17 cellular contexts compared by ENCODE assay signal in the genomic region with DNA sequence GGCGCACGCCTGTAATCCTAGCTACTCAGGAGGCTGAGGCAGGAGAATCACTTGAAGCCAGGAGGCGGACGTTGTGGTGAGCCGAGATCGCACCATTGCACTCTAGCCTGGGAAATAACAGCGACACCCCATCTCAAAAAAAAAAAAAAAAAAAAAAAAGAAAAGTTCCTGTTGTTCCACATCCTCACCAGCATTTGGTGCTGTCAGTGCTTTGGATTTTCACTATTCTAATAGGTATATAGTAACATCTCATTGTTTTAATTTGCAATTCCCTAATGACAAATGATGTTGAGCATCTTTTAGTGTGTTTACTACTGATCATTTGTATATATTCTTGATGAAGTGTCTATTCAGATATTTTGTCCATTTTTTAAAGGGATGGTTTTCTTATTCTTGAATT. TPM values are rescaled to one million over a fixed set of nuclear protein-coding genes. Genes with fewer than 3 reads are reported as not detected.
DNase-seq lines count a peak whose midpoint lies in the region; ATAC-seq, FAIRE-seq and TF ChIP-seq lines count a peak whose summit lies in the region.
"Had no signal": no experiment of that assay in that cellular context is flagged by ENCODE, and none has a peak within 500 bp of the region (broad histone marks: within the 10 kb centered on the region; RNA-seq: fewer than 3 reads in every experiment).

No MANE protein-coding gene starts in this region.

- H3K27ac ChIP-seq in GM12878 (ENCODE audit: control insufficient read depth, insufficient read depth) (no peak overlapping the region), mesendoderm (ENCODE audit: low read depth, low read length) (no peak overlapping the region), suprapubic skin (no peak overlapping the region)

- no peak overlapping the region for H3K23ac ChIP-seq in mesendoderm (ENCODE audit: low read length)

- no peaks in the 10 kb centered on the region for H3K79me1 ChIP-seq in mesendoderm (ENCODE audit: low read length)

- H3K4me2 ChIP-seq in GM12878 (ENCODE audit: control insufficient read depth, insufficient read depth) = no peak overlapping the region
- no peak overlapping the region for H3K4me2 ChIP-seq in mesendoderm (ENCODE audit: low read length)
- H3K4me2 ChIP-seq: GM23338 had no signal

- no peak overlapping the region for H3K4ac ChIP-seq in mesendoderm (ENCODE audit: low read depth, low read length)

- no peak overlapping the region for H3K27ac Mint-ChIP-seq in HFFc6
- H3K27ac Mint-ChIP-seq: B cell; CD4-positive, alpha-beta T cell; GM23338 had no signal

- DNase-seq in HFFc6 = no peak
- DNase-seq in GM12878 (ENCODE audit: low read depth, low spot score) = no peak
- DNase-seq in mesendoderm = peak; percentile 2
- DNase-seq in activated CD4-positive, alpha-beta T cell treated with anti-CD3 and anti-CD28 coated beads, Interleukin-2, amount 50 U/mL, for 4 hours = no peak
- DNase-seq in suprapubic skin (ENCODE audit: low spot score in 2 of 2) = no peak
- DNase-seq: C1 segment of cervical spinal cord; Calu3; CD4-positive, alpha-beta T cell; DMS 273 treated with DMSO at 0.1 percent for 48 hours; H7 had no signal

- H3K9me3 Mint-ChIP-seq in HFFc6 = no peaks in the 10 kb centered on the region
- H3K9me3 Mint-ChIP-seq: CD4-positive, alpha-beta T cell; GM23338 had no signal

- H2BK5ac ChIP-seq in mesendoderm (ENCODE audit: low read length) = no peak overlapping the region

- H3K56ac ChIP-seq in mesendoderm (ENCODE audit: low read length) = no peak overlapping the region

- WGBS in GM12878 (ENCODE audit: insufficient coverage, insufficient replicate concordance, low lambda C conversion rate, missing lambda C conversion rate) = 98% methylated on average over 6 of the region's 7 CpGs
- WGBS in mesendoderm (ENCODE audit: extremely low coverage, insufficient coverage, low lambda C conversion rate) = no CpG with 5 or more reads among the region's 7 CpGs
- WGBS in suprapubic skin = 98% methylated on average over 7 of the region's 7 CpGs

- ATAC-seq in GM12878 (no peak), HG02852 (IDR thresholded peaks at IDR 0.05; ENCODE audit: unreplicated experiment) (no peak)
- ATAC-seq: GM23338, HepG2 had no signal

- no peak overlapping the region for H2AK5ac ChIP-seq in mesendoderm (ENCODE audit: low read length)

- H2BK120ac ChIP-seq in mesendoderm (ENCODE audit: low read depth, low read length) = no peak overlapping the region

- no peak overlapping the region for H2AFZ ChIP-seq in GM12878 (ENCODE audit: control insufficient read depth, low read depth, low read length)
- H2AFZ ChIP-seq: GM23338 had no signal

- H3K18ac ChIP-seq in mesendoderm (ENCODE audit: low read length) = no peak overlapping the region

- peak; percentile 3 for FAIRE-seq in A204.1 (lab: Jason Lieb, UNC)
- FAIRE-seq in GM12878 (lab: Jason Lieb, UNC) = no peak
- FAIRE-seq: GM12892, HepG2, HTR-8/SVneo had no signal

- H3K4me3 ChIP-seq in GM12878 = no peak overlapping the region
- H3K4me3 ChIP-seq in mesendoderm (ENCODE audit: low read length) = no peak overlapping the region
- no peak overlapping the region for H3K4me3 ChIP-seq in suprapubic skin
- H3K4me3 ChIP-seq: GM23338 had no signal

- in situ Hi-C loops in GM12878 (cut with MboI) = no loop called here

- CTCF ChIA-PET in GM12878 (lab: Yijun Ruan, JAX) = interaction anchor here (1.0 kb wide), 1 partner anchor 122 kb away, joined by 3 read pairs; no protein-coding TSS in a partner anchor

- TF ChIP-seq EP300 in GM12878 (IDR thresholded peaks at IDR 0.05; ENCODE audit: borderline replicate concordance in 1 of 2, control insufficient read depth in 1 of 2, low read depth in 2 of 2, low read length in 2 of 2) (no peak), suprapubic skin (IDR thresholded peaks at IDR 0.05) (no peak)

- H3K27me3 Mint-ChIP-seq in HFFc6 (ENCODE audit: insufficient read depth) = no peaks in the 10 kb centered on the region
- H3K27me3 Mint-ChIP-seq: B cell; CD4-positive, alpha-beta T cell had no signal

- SMC1A ChIA-PET in GM12878 (lab: Charles Lee; ENCODE audit: uncharacterized antibody, unreplicated experiment) = no interaction called here

- intact Hi-C loops in GM12878 (cut with micrococcal nuclease; ENCODE audit: unreplicated experiment) = no loop called here

- H3K27me3 ChIP-seq in GM12878 (replicated peaks in 1 of 2; ENCODE audit: control insufficient read depth in 2 of 2, insufficient read depth in 2 of 2, low read length in 1 of 2) (no peaks in the 10 kb centered on the region), mesendoderm (ENCODE audit: insufficient read depth, low read length, poor library complexity) (no peaks in the 10 kb centered on the region), suprapubic skin (no peaks in the 10 kb centered on the region)

- TSS peak; percentile 27 for BruUV-seq in GM12878 (replicated peaks; lab: Mats Ljungman, UMichigan)

- H3K36me3 Mint-ChIP-seq in HFFc6 (ENCODE audit: low read depth) = peaks cover 13% of the 10 kb centered on the region; the same call in 1 of the 2 replicates

- H3K36me3 ChIP-seq in GM12878 (ENCODE audit: control insufficient read depth in 2 of 2, insufficient read depth in 2 of 2, low read length in 1 of 2) (no peaks in the 10 kb centered on the region; a peak in 2 of 4 replicates), mesendoderm (ENCODE audit: control insufficient read depth, insufficient read depth, low read length) (no peaks in the 10 kb centered on the region), suprapubic skin (peaks cover 45% of the 10 kb centered on the region)

- POLR2A ChIA-PET in GM12878 (lab: Charles Lee) = no interaction called here

- RAD21 ChIA-PET in GM12878 (lab: Charles Lee; ENCODE audit: unreplicated experiment) = no interaction called here

- H2BK15ac ChIP-seq in mesendoderm (replicated peaks; ENCODE audit: low read depth) = no peak overlapping the region

- H4K20me1 ChIP-seq in GM12878 (ENCODE audit: control insufficient read depth, insufficient read depth) = no peaks in the 10 kb centered on the region

- H3K4me1 ChIP-seq in GM12878 (ENCODE audit: control insufficient read depth, insufficient read depth, low read length) (no peaks in the 10 kb centered on the region), mesendoderm (ENCODE audit: control insufficient read depth, low read depth, low read length) (no peaks in the 10 kb centered on the region), suprapubic skin (no peaks in the 10 kb centered on the region)

- no peak for TF ChIP-seq RAD21 in GM12878 (IDR thresholded peaks at IDR 0.05; ENCODE audit: insufficient read depth, low read depth, low read length)

- TF ChIP-seq POLR2A in GM12878 (IDR thresholded peaks at IDR 0.05; ENCODE audit: low read depth, low read length) (no peak), suprapubic skin (IDR thresholded peaks at IDR 0.05) (no peak)

- H3K4me3 Mint-ChIP-seq in HFFc6 = no peak overlapping the region
- H3K4me3 Mint-ChIP-seq: B cell; CD4-positive, alpha-beta T cell; GM23338 had no signal

- H3K79me2 ChIP-seq in GM12878 (ENCODE audit: control insufficient read depth, insufficient read depth, low read length) (no peaks in the 10 kb centered on the region; the same call in none of the 2 replicates), mesendoderm (ENCODE audit: control insufficient read depth, insufficient read depth, low read length) (no peaks in the 10 kb centered on the region)

- peak; percentile 22; the same call in 1 of the 2 replicates for TF ChIP-seq CTCF in HFFc6 (IDR thresholded peaks at IDR 0.05)
- no peak for TF ChIP-seq CTCF in GM12878 (IDR thresholded peaks at IDR 0.05 in 2 of 3, conservative IDR thresholded peaks at IDR 0.05 in 1 of 3; ENCODE audit: control insufficient read depth in 2 of 3, extremely low read depth in 1 of 3, insufficient read depth in 1 of 3, low read depth in 3 of 3, low read length in 3 of 3)
- TF ChIP-seq CTCF in suprapubic skin (IDR thresholded peaks at IDR 0.05) = no peak

- H4K8ac ChIP-seq in mesendoderm (ENCODE audit: low read depth, low read length) = no peak overlapping the region

- no peaks in the 10 kb centered on the region for H3K9me3 ChIP-seq in GM12878 (replicated peaks; ENCODE audit: control insufficient read depth, insufficient read depth, low read length)
- no peaks in the 10 kb centered on the region for H3K9me3 ChIP-seq in suprapubic skin

- peaks cover 25% of the 10 kb centered on the region for H3K4me1 Mint-ChIP-seq in HFFc6 (ENCODE audit: low read depth)

- H3K9ac ChIP-seq in GM12878 (ENCODE audit: control insufficient read depth, insufficient read depth, low read length) = no peak overlapping the region
- H3K9ac ChIP-seq in mesendoderm (ENCODE audit: low read length) = no peak overlapping the region

- no peak overlapping the region for H4K5ac ChIP-seq in mesendoderm (ENCODE audit: low read length)

RNA-seq across cellular contexts. Expression of gene UBR1, which starts 24.6 kb away (rescaled TPM):
- 10 to 100 TPM; 24.6 to 30.1 (median 26.8) TPM for total RNA-seq in HFFc6 (2021; fragmentation: NEBNext Ultra II Directional; extraction: Animal tissue kit (Norgen Biotek cat#: 25700))
- 132 and 148 TPM in 2 replicates for total RNA-seq in GM12878 (2013; cell fraction: nucleolus; rRNA removed)
- total RNA-seq in GM12878 (2014; rRNA removed) (17.9 and 20.8 TPM in 2 replicates), GM12878 (2014; rRNA removed; fragmentation: Illumina TruSeq; extraction: Trizol) (25.5 and 27.5 TPM in 2 replicates), GM12878 (2021) (17.2 and 20.6 TPM in 2 replicates), suprapubic skin (10 to 100 TPM; 14.0 to 41.4 (median 19.2) TPM)
- polyA plus RNA-seq in GM12878 (2011; ENCODE audit: low read depth) = 8.3 TPM
- polyA plus RNA-seq in GM12878 (2011; rRNA removed) (15.4 and 21.8 TPM in 2 replicates), GM12878 (2014; fragmentation: Illumina TruSeq; extraction: Trizol) (14.9 and 17.5 TPM in 2 replicates), GM12878 (2014; fragmentation: Nextera tagmentation; extraction: Ambion mirVana) (1 to 10 TPM; 4.5 to 5.5 TPM), GM12878 (2014; rRNA removed) (9.3 and 9.7 TPM in 2 replicates), GM12878 (2016; fragmentation: Nextera tagmentation; extraction: Ambion mirVana) (10 to 100 TPM; 22.5 TPM)
- 5.7 and 7.3 TPM in 2 replicates for polyA plus RNA-seq in GM12878 (2011; cell fraction: cytosol; rRNA removed)
- 10.7 and 11.8 TPM in 2 replicates for polyA plus RNA-seq in GM12878 (2011; cell fraction: nucleus; rRNA removed)
- 7.8 and 8.2 TPM in 2 replicates for polyA plus RNA-seq in GM12878 (2012)
- polyA minus RNA-seq in GM12878 (2011; rRNA and poly(A)+ RNA removed) = 24.8 and 37.7 TPM in 2 replicates
- 13.4 and 13.5 TPM in 2 replicates for polyA minus RNA-seq in GM12878 (2011; cell fraction: cytosol; rRNA and poly(A)+ RNA removed)
- 25.5 and 33.8 TPM in 2 replicates for polyA minus RNA-seq in GM12878 (2011; cell fraction: nucleus; rRNA and poly(A)+ RNA removed)
- polyA plus RNA-seq in mesendoderm (2013, experiment 1 of 2) = 7.3 TPM
- polyA plus RNA-seq in mesendoderm (2013, experiment 2 of 2) = 6.9 TPM

RNA-seq across cellular contexts. Expression of gene TMEM62, which starts 52.1 kb away (rescaled TPM):
- total RNA-seq in HFFc6 (2021; fragmentation: NEBNext Ultra II Directional; extraction: Animal tissue kit (Norgen Biotek cat#: 25700)) = 10 to 100 TPM in 4 of 6 experiments, 1 to 10 TPM in 2; 8.2 to 12.1 (median 11.2) TPM
- total RNA-seq in GM12878 (2013; cell fraction: nucleolus; rRNA removed) = 116 and 118 TPM in 2 replicates
- total RNA-seq in GM12878 (2014; rRNA removed) = 26.6 and 26.8 TPM in 2 replicates
- total RNA-seq in GM12878 (2014; rRNA removed; fragmentation: Illumina TruSeq; extraction: Trizol) = 23.6 and 24.1 TPM in 2 replicates
- total RNA-seq in GM12878 (2021) = 15.8 and 18.3 TPM in 2 replicates
- polyA plus RNA-seq in GM12878 (2011; ENCODE audit: low read depth) = 9.0 TPM
- polyA plus RNA-seq in GM12878 (2011; rRNA removed) = 15.7 and 19.1 TPM in 2 replicates
- polyA plus RNA-seq in GM12878 (2011; cell fraction: cytosol; rRNA removed) = 8.2 and 10.7 TPM in 2 replicates
- polyA plus RNA-seq in GM12878 (2011; cell fraction: nucleus; rRNA removed) = 25.3 and 29.7 TPM in 2 replicates
- 7.7 and 12.4 TPM in 2 replicates for polyA plus RNA-seq in GM12878 (2012)
- 19.1 and 20.3 TPM in 2 replicates for polyA plus RNA-seq in GM12878 (2014; fragmentation: Illumina TruSeq; extraction: Trizol)
- polyA plus RNA-seq in GM12878 (2014; fragmentation: Nextera tagmentation; extraction: Ambion mirVana) = 1 to 10 TPM; 7.0 to 9.7 TPM
- 14.1 and 15.6 TPM in 2 replicates for polyA plus RNA-seq in GM12878 (2014; rRNA removed)
- 10 to 100 TPM; 11.6 to 12.5 TPM for polyA plus RNA-seq in GM12878 (2016; fragmentation: Nextera tagmentation; extraction: Ambion mirVana)
- 14.3 and 14.6 TPM in 2 replicates for polyA minus RNA-seq in GM12878 (2011; rRNA and poly(A)+ RNA removed)
- polyA minus RNA-seq in GM12878 (2011; cell fraction: cytosol; rRNA and poly(A)+ RNA removed) = 4.0 and 5.9 TPM in 2 replicates
- 16.1 and 34.2 TPM in 2 replicates for polyA minus RNA-seq in GM12878 (2011; cell fraction: nucleus; rRNA and poly(A)+ RNA removed)
- polyA plus RNA-seq in mesendoderm (2013, experiment 1 of 2) = 2.0 TPM
- polyA plus RNA-seq in mesendoderm (2013, experiment 2 of 2) = 2.4 TPM
- 10 to 100 TPM; 12.5 to 31.3 (median 20.3) TPM for total RNA-seq in suprapubic skin
